13 cellular contexts compared by ENCODE assay signal in the genomic region with DNA sequence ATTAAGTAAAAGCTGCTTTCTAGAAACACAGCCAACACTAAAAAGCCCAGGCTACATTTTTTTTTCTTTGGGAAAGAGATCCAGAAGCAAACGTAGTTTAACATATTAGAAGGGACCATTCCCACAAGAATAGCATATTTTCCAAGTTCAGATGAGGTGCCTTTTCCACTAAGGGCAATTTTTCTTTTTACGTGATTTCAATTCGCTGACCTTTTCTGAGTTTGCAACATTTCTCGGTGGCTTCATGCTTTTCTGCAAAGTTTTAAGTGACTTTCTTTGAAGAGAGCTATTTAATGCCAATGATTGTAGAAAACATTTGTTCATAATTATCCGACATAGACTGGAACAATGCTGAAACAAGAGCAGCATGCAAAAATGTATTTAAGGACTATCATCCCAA.
"Had no signal": no experiment of that assay in that cellular context is flagged by ENCODE, and none has a peak within 500 bp of the region (broad histone marks: within the 10 kb centered on the region; RNA-seq: fewer than 3 reads in every experiment).

No MANE protein-coding gene starts in this region.

- H3K36me3 ChIP-seq: esophagus muscularis mucosa, gastrocnemius medialis, suprapubic skin had no signal

- H3K27me3 ChIP-seq: esophagus muscularis mucosa, gastrocnemius medialis, suprapubic skin had no signal

- ATAC-seq: gastrocnemius medialis, left ventricle myocardium superior had no signal

- H3K27ac ChIP-seq: esophagus muscularis mucosa, gastrocnemius medialis, suprapubic skin had no signal

- H3K4me3 ChIP-seq: esophagus muscularis mucosa, gastrocnemius medialis, suprapubic skin had no signal

- DNase-seq: activated CD4-positive, alpha-beta T cell treated with anti-CD3 and anti-CD28 coated beads, Interleukin-2, amount 50 U/mL, for 1 hour; activated CD4-positive, CD25-positive, alpha-beta regulatory T cell; activated naive CD4-positive, alpha-beta T cell treated with anti-CD3 and anti-CD28 coated beads, Interleukin-2, amount 10 ng/mL, durations not matched to agents 7 days and 5 days; activated T-cell treated with anti-CD3 and anti-CD28 coated beads for 4 hours; amygdala; dermis blood vessel endothelial cell; endodermal cell; gastrocnemius medialis; kidney; left ventricle myocardium superior; retina had no signal

- H3K9me3 ChIP-seq: esophagus muscularis mucosa, gastrocnemius medialis, suprapubic skin had no signal

- FAIRE-seq: kidney had no signal
